Comparison of ENCODE assay signal across 22 cellular contexts in the genomic region with DNA sequence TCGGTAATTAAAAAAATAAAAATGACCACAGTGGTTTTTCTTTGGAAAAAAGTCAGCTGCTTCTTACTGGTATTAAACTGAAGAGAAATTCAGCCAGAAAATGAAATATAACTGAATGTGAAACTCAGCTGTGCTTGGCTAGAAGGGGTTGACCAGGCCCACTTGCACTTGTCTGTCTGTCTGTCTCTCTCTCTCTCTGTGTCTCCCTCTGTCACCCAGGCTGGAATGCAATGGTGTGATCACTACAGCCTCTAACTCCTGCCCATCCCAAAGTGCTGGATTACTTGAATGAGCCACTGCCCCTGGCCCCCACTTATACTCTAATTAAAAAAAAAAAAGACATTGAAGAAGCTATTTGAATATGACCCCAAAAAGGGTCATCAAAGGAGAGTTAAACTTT. TPM values are rescaled to one million over a fixed set of nuclear protein-coding genes. Genes with fewer than 3 reads are reported as not detected.
DNase-seq lines count a peak whose midpoint lies in the region; ATAC-seq, FAIRE-seq and TF ChIP-seq lines count a peak whose summit lies in the region.
"Had no signal": no experiment of that assay in that cellular context is flagged by ENCODE, and none has a peak within 500 bp of the region (broad histone marks: within the 10 kb centered on the region; RNA-seq: fewer than 3 reads in every experiment).

No MANE protein-coding gene starts in this region.

- H3K27me3 Mint-ChIP-seq in CD8-positive, alpha-beta T cell (ENCODE audit: low read depth), result peaks cover 7% of the 10 kb centered on the region

- H3K4me2 ChIP-seq in K562 (ENCODE audit: insufficient read depth, low read length), result peak overlapping the region; percentile 60
- no peak overlapping the region for H3K4me2 ChIP-seq in parathyroid adenoma (ENCODE audit: low read length)
- H3K4me2 ChIP-seq: SK-N-SH had no signal

- H3K27me3 ChIP-seq in CD8-positive, alpha-beta T cell (ENCODE audit: insufficient read depth, low read length), result no peaks in the 10 kb centered on the region
- no peaks in the 10 kb centered on the region for H3K27me3 ChIP-seq in K562 (ENCODE audit: control insufficient read depth in 2 of 2, insufficient read depth in 2 of 2, low read length in 2 of 2)
- H3K27me3 ChIP-seq in liver (ENCODE audit: control insufficient read depth in 4 of 4, insufficient read depth in 4 of 4, low read length in 3 of 4), result no peaks in the 10 kb centered on the region
- no peaks in the 10 kb centered on the region for H3K27me3 ChIP-seq in parathyroid adenoma (ENCODE audit: control insufficient read depth, insufficient read depth, low read length)

- no peak for TF ChIP-seq POLR2A in K562 (conservative IDR thresholded peaks at IDR 0.05)

- H3K4me3 Mint-ChIP-seq in CD8-positive, alpha-beta T cell, result no peak overlapping the region
- H3K4me3 Mint-ChIP-seq: CD4-positive, CD25-positive, alpha-beta regulatory T cell had no signal

- POLR2A ChIA-PET in CD8-positive, alpha-beta T cell (lab: Charles Lee), result no interaction called here
- POLR2A ChIA-PET in K562 (lab: Yijun Ruan, JAX), result interaction anchor here (0.6 to 2.5 kb wide), 4 partner anchors 9 to 27 kb away, joined by 3 to 7 read pairs (median 4); a partner anchor contains a TSS

- no peaks in the 10 kb centered on the region for H3K4me1 Mint-ChIP-seq in CD8-positive, alpha-beta T cell (ENCODE audit: low read depth)
- H3K4me1 Mint-ChIP-seq: CD4-positive, CD25-positive, alpha-beta regulatory T cell had no signal

- H4K20me1 ChIP-seq in K562 (replicated peaks; ENCODE audit: control insufficient read depth, insufficient read depth, low read length), result no peaks in the 10 kb centered on the region

- H3K9ac ChIP-seq in K562 (ENCODE audit: insufficient read depth in 1 of 2, low read depth in 2 of 2, low read length in 2 of 2) (0 out of 4 replicates have a peak overlapping the region, but pooled peaks of 1 of the 2 experiments have one; percentile 23), liver (ENCODE audit: low read depth in 1 of 2, low read length in 2 of 2) (peak overlapping the region in 1 of 2 donors; percentile 49), parathyroid adenoma (no peak overlapping the region)
- H3K9ac ChIP-seq: SK-N-SH had no signal

- peak overlapping the region; percentile 93 for H2AFZ ChIP-seq in K562 (ENCODE audit: low read depth, low read length)
- H2AFZ ChIP-seq in parathyroid adenoma, result peak overlapping the region; percentile 69

- CTCF ChIA-PET in CD8-positive, alpha-beta T cell (lab: Charles Lee), result no interaction called here
- CTCF ChIA-PET in K562 (lab: Yijun Ruan, JAX; ENCODE audit: low intra/inter-chr PET ratio), result no interaction called here

- TF ChIP-seq RAD21 in K562 (CRISPR knock-in tag; conservative IDR thresholded peaks at IDR 0.05 in 1 of 2, IDR thresholded peaks at IDR 0.05 in 1 of 2), result no peak
- no peak for TF ChIP-seq RAD21 in liver (IDR thresholded peaks at IDR 0.05)

- no peak overlapping the region for H3K27ac ChIP-seq in CD8-positive, alpha-beta T cell (ENCODE audit: low read depth, low read length)
- H3K27ac ChIP-seq in K562 (ENCODE audit: extremely low read depth, low read depth, low read length) (peak overlapping the region; percentile 53; the same call in 2 of the 3 replicates), liver (ENCODE audit: low read depth in 1 of 2, low read length in 2 of 2) (peak overlapping the region; percentile 59 to 69), parathyroid adenoma (peak overlapping the region; percentile 32)

- no peak for ATAC-seq in CD8-positive, alpha-beta T cell
- ATAC-seq in K562, result peak; percentile 49
- ATAC-seq in stimulated activated naive CD8-positive, alpha-beta T cell treated with anti-CD3 and anti-CD28 coated beads, Interleukin-15, Interleukin-2, amounts not matched to agents 100 U/mL and 50 U/mL, for 24 hours, result no peak
- no peak for ATAC-seq in HG02870 (IDR thresholded peaks at IDR 0.05; ENCODE audit: unreplicated experiment)

- H3K9me3 Mint-ChIP-seq in CD8-positive, alpha-beta T cell, result no peaks in the 10 kb centered on the region
- H3K9me3 Mint-ChIP-seq: CD4-positive, CD25-positive, alpha-beta regulatory T cell had no signal

- in situ Hi-C loops in K562 (cut with MboI), result no loop called here

- no peak for DNase-seq in CD8-positive, alpha-beta T cell
- DNase-seq in K562 (ENCODE audit: extremely low read depth in 1 of 4, low spot score in 3 of 4) (no peak), COR-L47 (lab: John Stamatoyannopoulos, UW) (no peak), NCI-H2107 (lab: John Stamatoyannopoulos, UW) (no peak)
- no peak for DNase-seq in stimulated activated naive CD8-positive, alpha-beta T cell treated with anti-CD3 and anti-CD28 coated beads, Interleukin-15, Interleukin-2, amounts not matched to agents 100 U/mL and 50 U/mL, for 24 hours
- DNase-seq: BE2C; Calu3; CD4-positive, CD25-positive, alpha-beta regulatory T cell; EL; NCI-H1105 treated with DMSO at 0.1 percent for 48 hours; NCI-H1694; NCI-H2227 treated with DMSO at 0.1 percent for 48 hours; NCI-H524; PC-3; SHP77 treated with DMSO at 0.1 percent for 48 hours; SK-N-SH had no signal

- no peaks in the 10 kb centered on the region for H3K9me3 ChIP-seq in CD8-positive, alpha-beta T cell (ENCODE audit: low read length)
- H3K9me3 ChIP-seq in K562 (replicated peaks; ENCODE audit: control insufficient read depth, insufficient read depth, low read depth, low read length), result no peaks in the 10 kb centered on the region
- no peaks in the 10 kb centered on the region for H3K9me3 ChIP-seq in liver (ENCODE audit: control insufficient read depth in 4 of 4, low read length in 3 of 4)
- H3K9me3 ChIP-seq in parathyroid adenoma (ENCODE audit: control insufficient read depth, low read length), result no peaks in the 10 kb centered on the region
- H3K9me3 ChIP-seq: BE2C, SK-N-SH had no signal

- no peaks in the 10 kb centered on the region for H3K4me1 ChIP-seq in CD8-positive, alpha-beta T cell (ENCODE audit: insufficient read depth, low read length)
- H3K4me1 ChIP-seq in K562 (replicated peaks in 1 of 2; ENCODE audit: control insufficient read depth in 2 of 2, insufficient read depth in 2 of 2, low read length in 2 of 2), result peaks cover 7 to 26% of the 10 kb centered on the region in 2 experiments; a peak in 4 of 5 replicates
- peaks cover 0 to 6% (median 2%) of the 10 kb centered on the region in 4 donors for H3K4me1 ChIP-seq in liver (ENCODE audit: control insufficient read depth in 4 of 4, insufficient read depth in 4 of 4, low read length in 3 of 4)
- H3K4me1 ChIP-seq in parathyroid adenoma, result peaks cover 4% of the 10 kb centered on the region
- H3K4me1 ChIP-seq: BE2C had no signal

- intact Hi-C loops in CD8-positive, alpha-beta T cell (cut with DNase I, micrococcal nuclease), result no loop called here
- intact Hi-C loops in K562 (cut with micrococcal nuclease), result no loop called here

- no peak overlapping the region for H3K4me3 ChIP-seq in CD8-positive, alpha-beta T cell (ENCODE audit: low read depth, low read length)
- H3K4me3 ChIP-seq in K562 (no peak overlapping the region), liver (ENCODE audit: low read depth in 1 of 3, low read length in 3 of 3) (no peak overlapping the region), parathyroid adenoma (ENCODE audit: low read depth, low read length) (no peak overlapping the region)
- H3K4me3 ChIP-seq: GM12878 had no signal

- peak overlapping the region; percentile 45 for H3K27ac Mint-ChIP-seq in CD8-positive, alpha-beta T cell
- H3K27ac Mint-ChIP-seq: CD4-positive, CD25-positive, alpha-beta regulatory T cell had no signal

- TF ChIP-seq CTCF in CD8-positive, alpha-beta T cell (IDR thresholded peaks at IDR 0.05), result no peak
- TF ChIP-seq CTCF in K562 (IDR thresholded peaks at IDR 0.05 in 2 of 3, conservative IDR thresholded peaks at IDR 0.05 in 1 of 3; ENCODE audit: insufficient read depth in 2 of 3, low read depth in 1 of 3, low read length in 3 of 3) (no peak), liver (IDR thresholded peaks at IDR 0.05; ENCODE audit: low read depth, low read length, missing input control) (no peak), parathyroid adenoma (IDR thresholded peaks at IDR 0.05) (no peak)

- H3K9me1 ChIP-seq in K562 (ENCODE audit: control insufficient read depth, insufficient read depth, low read length), result no peaks in the 10 kb centered on the region

- no peaks in the 10 kb centered on the region for H3K36me3 ChIP-seq in CD8-positive, alpha-beta T cell (ENCODE audit: insufficient read depth, low read length)
- H3K36me3 ChIP-seq in K562 (ENCODE audit: control insufficient read depth, insufficient read depth, low read length) (no peaks in the 10 kb centered on the region), liver (ENCODE audit: control insufficient read depth in 4 of 4, insufficient read depth in 3 of 4, low read depth in 1 of 4, low read length in 3 of 4) (no peaks in the 10 kb centered on the region), parathyroid adenoma (ENCODE audit: control insufficient read depth, insufficient read depth, low read length) (no peaks in the 10 kb centered on the region)
- H3K36me3 ChIP-seq: BE2C had no signal

- H3K36me3 Mint-ChIP-seq in CD8-positive, alpha-beta T cell, result no peaks in the 10 kb centered on the region
- H3K36me3 Mint-ChIP-seq: CD4-positive, CD25-positive, alpha-beta regulatory T cell had no signal

- no peak for FAIRE-seq in K562 (lab: Jason Lieb, UNC)
- FAIRE-seq: A204.1, GM12878, H54 had no signal

- BruUV-seq in K562 (replicated peaks; lab: Mats Ljungman, UMichigan), result no TSS peak

- TF ChIP-seq EP300 in K562 (IDR thresholded peaks at IDR 0.05; ENCODE audit: low read length), result no peak

- WGBS in K562 (ENCODE audit: insufficient coverage, low coverage, missing lambda C conversion rate), result 55% methylated on average over 1 of the region's 1 CpG
- 94% methylated on average over 1 of the region's 1 CpG for WGBS in liver

- H3K79me2 ChIP-seq in K562 (ENCODE audit: control insufficient read depth, insufficient read depth, low read length), result no peaks in the 10 kb centered on the region
- no peaks in the 10 kb centered on the region for H3K79me2 ChIP-seq in parathyroid adenoma

RNA-seq across cellular contexts. Expression of a gene that starts 17.3 kb away (rescaled TPM):
- total RNA-seq in CD8-positive, alpha-beta T cell, result 10 to 100 TPM; 20.6 to 23.5 TPM
- total RNA-seq in K562 (2011; cell fraction: chromatin; rRNA removed; ENCODE audit: low replicate concordance), result 47.3 and 76.5 TPM in 2 replicates
- 65.9 and 69.3 TPM in 2 replicates for total RNA-seq in K562 (2011; cell fraction: nucleolus; rRNA removed)
- 70.5 and 70.8 TPM in 2 replicates for total RNA-seq in K562 (2011; cell fraction: nucleoplasm; rRNA removed)
- 50.4 and 57.2 TPM in 2 replicates for total RNA-seq in K562 (2014; rRNA removed)
- 24.5 and 29.4 TPM in 2 replicates for total RNA-seq in K562 (2014; rRNA removed; fragmentation: Illumina TruSeq; extraction: Trizol)
- total RNA-seq in K562 (2015; rRNA removed; fragmentation: Illumina TruSeq; extraction: Trizol), result 36.4 and 41.2 TPM in 2 replicates
- 40.7 and 44.9 TPM in 2 replicates for total RNA-seq in K562 (2021)
- 46.8 and 48.4 TPM in 2 replicates for polyA plus RNA-seq in K562 (2011; rRNA removed)
- 54.8 and 62.0 TPM in 2 replicates for polyA plus RNA-seq in K562 (2011; cell fraction: cytosol; rRNA removed)
- polyA plus RNA-seq in K562 (2011; cell fraction: nucleus; rRNA removed), result 198 and 242 TPM in 2 replicates
- 24.4 and 26.8 TPM in 2 replicates for polyA plus RNA-seq in K562 (2012)
- polyA plus RNA-seq in K562 (2014; fragmentation: Illumina TruSeq; extraction: Trizol), result 58.3 and 63.8 TPM in 2 replicates
- 10 to 100 TPM; 12.9 to 13.2 TPM for polyA plus RNA-seq in K562 (2014; fragmentation: Nextera tagmentation; extraction: Ambion mirVana)
- polyA plus RNA-seq in K562 (2014; rRNA removed), result 34.9 and 40.7 TPM in 2 replicates
- 62.1 and 70.8 TPM in 2 replicates for polyA minus RNA-seq in K562 (2011; rRNA and poly(A)+ RNA removed)
- polyA minus RNA-seq in K562 (2011; cell fraction: cytosol; rRNA and poly(A)+ RNA removed), result 57.1 and 64.3 TPM in 2 replicates
- polyA minus RNA-seq in K562 (2011; cell fraction: nucleus; rRNA and poly(A)+ RNA removed), result 25.3 and 35.0 TPM in 2 replicates
- 10 to 100 TPM; 36.4 to 58.5 TPM for total RNA-seq in liver
- 10 to 100 TPM; 31.3 to 43.1 TPM for polyA plus RNA-seq in liver
